Comparison of ENCODE assay signal across 13 cellular contexts in genomic region chr2:181348091-181348837, GRCh38.
DNase-seq lines count a peak whose midpoint lies in the region; ATAC-seq lines count a peak whose summit lies in the region.
"Had no signal": no experiment of that assay in that cellular context is flagged by ENCODE, and none has a peak within 500 bp of the region (broad histone marks: within the 10 kb centered on the region; RNA-seq: fewer than 3 reads in every experiment).

No MANE protein-coding gene starts in this region.

- no peak overlapping the region for H3K4me3 Mint-ChIP-seq in activated CD4-positive, alpha-beta T cell treated with anti-CD3 and anti-CD28 coated beads for 36 hours
- no peak overlapping the region for H3K4me3 Mint-ChIP-seq in activated CD4-positive, alpha-beta T cell treated with anti-CD3 and anti-CD28 coated beads, Interleukin-2, amount 10 ng/mL, durations not matched to agents 24 days and 14 days
- no peak overlapping the region for H3K4me3 Mint-ChIP-seq in stimulated activated memory B cell treated with anti-CD40 and anti-IgM and Interleukin-4, amounts not matched to agents 10 μg/mL and 1 μg/mL and 100 μg/mL, for 72 hours
- H3K4me3 Mint-ChIP-seq: HFFc6, type B pancreatic cell had no signal

- no peaks in the 10 kb centered on the region for H3K27me3 Mint-ChIP-seq in activated CD4-positive, alpha-beta T cell treated with anti-CD3 and anti-CD28 coated beads for 36 hours
- no peaks in the 10 kb centered on the region for H3K27me3 Mint-ChIP-seq in activated CD4-positive, alpha-beta T cell treated with anti-CD3 and anti-CD28 coated beads, Interleukin-2, amount 10 ng/mL, durations not matched to agents 24 days and 14 days
- no peaks in the 10 kb centered on the region for H3K27me3 Mint-ChIP-seq in stimulated activated memory B cell treated with anti-CD40 and anti-IgM and Interleukin-4, amounts not matched to agents 10 μg/mL and 1 μg/mL and 100 μg/mL, for 72 hours
- H3K27me3 Mint-ChIP-seq: type B pancreatic cell had no signal

- DNase-seq in activated CD4-positive, alpha-beta T cell treated with anti-CD3 and anti-CD28 coated beads for 36 hours, result no peak
- no peak for DNase-seq in activated CD4-positive, alpha-beta T cell treated with anti-CD3 and anti-CD28 coated beads, Interleukin-2, amount 10 ng/mL, durations not matched to agents 24 days and 14 days
- DNase-seq in left lobe of liver (ENCODE audit: low spot score) (no peak), NCI-H510A treated with DMSO at 0.1 percent for 48 hours (lab: John Stamatoyannopoulos, UW) (no peak)
- no peak for DNase-seq in stimulated activated CD4-positive, alpha-beta T cell treated with anti-CD3 and anti-CD28 coated beads, Interleukin-4, amount 100 ng/mL, for 1 hour
- DNase-seq: activated CD4-positive, alpha-beta T cell treated with anti-CD3 and anti-CD28 coated beads for 48 hours; aorta; HFFc6; NCI-H1436 had no signal

- H3K9me3 Mint-ChIP-seq in activated CD4-positive, alpha-beta T cell treated with anti-CD3 and anti-CD28 coated beads for 36 hours (ENCODE audit: low read depth), result no peaks in the 10 kb centered on the region
- peaks cover 17% of the 10 kb centered on the region for H3K9me3 Mint-ChIP-seq in activated CD4-positive, alpha-beta T cell treated with anti-CD3 and anti-CD28 coated beads, Interleukin-2, amount 10 ng/mL, durations not matched to agents 24 days and 14 days
- H3K9me3 Mint-ChIP-seq in stimulated activated memory B cell treated with anti-CD40 and anti-IgM and Interleukin-4, amounts not matched to agents 10 μg/mL and 1 μg/mL and 100 μg/mL, for 72 hours, result peaks cover 5% of the 10 kb centered on the region
- H3K9me3 Mint-ChIP-seq: HFFc6, type B pancreatic cell had no signal

- CTCF ChIA-PET in activated CD4-positive, alpha-beta T cell treated with anti-CD3 and anti-CD28 coated beads for 36 hours (lab: Charles Lee), result no interaction called here

- no peak overlapping the region for H3K27ac Mint-ChIP-seq in activated CD4-positive, alpha-beta T cell treated with anti-CD3 and anti-CD28 coated beads for 36 hours
- H3K27ac Mint-ChIP-seq in activated CD4-positive, alpha-beta T cell treated with anti-CD3 and anti-CD28 coated beads, Interleukin-2, amount 10 ng/mL, durations not matched to agents 24 days and 14 days, result no peak overlapping the region
- peak overlapping the region; percentile 31 for H3K27ac Mint-ChIP-seq in stimulated activated memory B cell treated with anti-CD40 and anti-IgM and Interleukin-4, amounts not matched to agents 10 μg/mL and 1 μg/mL and 100 μg/mL, for 72 hours
- H3K27ac Mint-ChIP-seq: HFFc6, type B pancreatic cell had no signal

- ATAC-seq in activated CD4-positive, alpha-beta T cell treated with anti-CD3 and anti-CD28 coated beads for 36 hours, result peak; percentile 51
- peak; percentile 85 for ATAC-seq in GM21737 (IDR thresholded peaks at IDR 0.05; ENCODE audit: unreplicated experiment)
- ATAC-seq in HG03342 (IDR thresholded peaks at IDR 0.05; ENCODE audit: unreplicated experiment), result peak; percentile 87
- peak; percentile 86 for ATAC-seq in stimulated activated memory B cell treated with anti-CD40 and anti-IgM and Interleukin-4, amounts not matched to agents 10 μg/mL and 1 μg/mL and 100 μg/mL, for 72 hours
- no peak for ATAC-seq in left lobe of liver

- intact Hi-C loops in activated CD4-positive, alpha-beta T cell treated with anti-CD3 and anti-CD28 coated beads for 36 hours (cut with DNase I, micrococcal nuclease), result no loop called here
- intact Hi-C loops in activated CD4-positive, alpha-beta T cell treated with anti-CD3 and anti-CD28 coated beads, Interleukin-2, amount 10 ng/mL, durations not matched to agents 24 days and 14 days (cut with micrococcal nuclease), result loop anchor here (2.0 kb wide), 1 partner anchor 29 kb away; no protein-coding TSS in a partner anchor

- POLR2A ChIA-PET in activated CD4-positive, alpha-beta T cell treated with anti-CD3 and anti-CD28 coated beads for 36 hours (lab: Charles Lee), result no interaction called here

- peaks cover 5% of the 10 kb centered on the region for H3K36me3 Mint-ChIP-seq in activated CD4-positive, alpha-beta T cell treated with anti-CD3 and anti-CD28 coated beads for 36 hours (ENCODE audit: low read depth)
- H3K36me3 Mint-ChIP-seq in activated CD4-positive, alpha-beta T cell treated with anti-CD3 and anti-CD28 coated beads, Interleukin-2, amount 10 ng/mL, durations not matched to agents 24 days and 14 days (ENCODE audit: low read depth), result peaks cover 11% of the 10 kb centered on the region
- H3K36me3 Mint-ChIP-seq in stimulated activated memory B cell treated with anti-CD40 and anti-IgM and Interleukin-4, amounts not matched to agents 10 μg/mL and 1 μg/mL and 100 μg/mL, for 72 hours, result no peaks in the 10 kb centered on the region
- H3K36me3 Mint-ChIP-seq: type B pancreatic cell had no signal

- H3K4me1 Mint-ChIP-seq in activated CD4-positive, alpha-beta T cell treated with anti-CD3 and anti-CD28 coated beads for 36 hours, result peaks cover 7% of the 10 kb centered on the region
- H3K4me1 Mint-ChIP-seq in activated CD4-positive, alpha-beta T cell treated with anti-CD3 and anti-CD28 coated beads, Interleukin-2, amount 10 ng/mL, durations not matched to agents 24 days and 14 days, result peaks cover 15% of the 10 kb centered on the region
- H3K4me1 Mint-ChIP-seq in stimulated activated memory B cell treated with anti-CD40 and anti-IgM and Interleukin-4, amounts not matched to agents 10 μg/mL and 1 μg/mL and 100 μg/mL, for 72 hours, result peaks cover 35% of the 10 kb centered on the region
